8 cellular contexts compared by ENCODE assay signal in genomic region chr10:4652111-4653010, GRCh38.
A peak's percentile ranks its signal among the peaks of the same experiment; 100 is the strongest.
DNase-seq lines count a peak whose midpoint lies in the region; ATAC-seq, FAIRE-seq and TF ChIP-seq lines count a peak whose summit lies in the region.

No MANE protein-coding gene starts in this region.

- no peaks in the 10 kb centered on the region for H3K9me3 ChIP-seq in OCI-LY3 (ENCODE audit: insufficient read depth, low read length)
- no peaks in the 10 kb centered on the region for H3K9me3 ChIP-seq in hepatocyte (ENCODE audit: low read depth)
- no peaks in the 10 kb centered on the region for H3K9me3 ChIP-seq in thyroid gland

- no peak overlapping the region for H3K4me3 ChIP-seq in OCI-LY3 (ENCODE audit: low read length)
- no peak overlapping the region for H3K4me3 ChIP-seq in hepatocyte
- no peak overlapping the region for H3K4me3 ChIP-seq in thyroid gland (replicated peaks in 1 of 3)

- H3K9me2 ChIP-seq in hepatocyte (replicated peaks; ENCODE audit: insufficient read depth), result no peaks in the 10 kb centered on the region

- no peak for TF ChIP-seq POLR2A in GM12891 (IDR thresholded peaks at IDR 0.05; ENCODE audit: low read depth, low read length)
- no peak for TF ChIP-seq POLR2A in thyroid gland (IDR thresholded peaks at IDR 0.05)

- TF ChIP-seq CTCF in OCI-LY3 (IDR thresholded peaks at IDR 0.05; ENCODE audit: low read depth, low read length) (no peak), hepatocyte (IDR thresholded peaks at IDR 0.05; ENCODE audit: poor library complexity) (no peak), thyroid gland (IDR thresholded peaks at IDR 0.05) (no peak)

- H2AFZ ChIP-seq in OCI-LY3 (ENCODE audit: low read depth, low read length) (0 out of 2 replicates have a peak overlapping the region, but pooled peaks have one; percentile 32), hepatocyte (no peak overlapping the region)

- H3K27me3 ChIP-seq in OCI-LY3 (ENCODE audit: low read depth, low read length) (no peaks in the 10 kb centered on the region), hepatocyte (no peaks in the 10 kb centered on the region), thyroid gland (no peaks in the 10 kb centered on the region)

- intact Hi-C loops in thyroid gland (cut with DNase I), result loop anchor here (10.0 kb wide), 1 partner anchor 138 kb away; no protein-coding TSS in a partner anchor

- peak; percentile 57 for FAIRE-seq in GM12891 (lab: Jason Lieb, UNC)

- H3K4me1 ChIP-seq in OCI-LY3 (ENCODE audit: low read length) (peaks cover 38% of the 10 kb centered on the region), hepatocyte (ENCODE audit: insufficient read depth) (peaks cover 10% of the 10 kb centered on the region), thyroid gland (peaks cover 3 to 8% of the 10 kb centered on the region in 2 donors)

- peak overlapping the region; percentile 4; the same call in 1 of the 2 replicates for H3K9ac ChIP-seq in OCI-LY3 (ENCODE audit: low read length)

- H3K36me3 ChIP-seq in OCI-LY3 (replicated peaks; ENCODE audit: low read depth, low read length) (no peaks in the 10 kb centered on the region), hepatocyte (replicated peaks; ENCODE audit: insufficient read depth, low read depth) (no peaks in the 10 kb centered on the region), thyroid gland (no peaks in the 10 kb centered on the region)

- H3K4me2 ChIP-seq in OCI-LY3 (ENCODE audit: low read length) (peak overlapping the region; percentile 15), hepatocyte (peak overlapping the region; percentile 13)

- no peaks in the 10 kb centered on the region for H4K20me1 ChIP-seq in OCI-LY3 (ENCODE audit: insufficient read depth, low read length)
- no peaks in the 10 kb centered on the region for H4K20me1 ChIP-seq in hepatocyte (ENCODE audit: insufficient read depth, poor library complexity, severe bottlenecking)

- 68% methylated on average over 8 of the region's 8 CpGs for WGBS in hepatocyte (ENCODE audit: low lambda C conversion rate, missing lambda C conversion rate)
- WGBS in thyroid gland, 2 donors, result 82 to 88% methylated on average over 8 of the region's 8 CpGs

- peak; percentile 68 for ATAC-seq in GM21526 (IDR thresholded peaks at IDR 0.05; ENCODE audit: low FRiP score, unreplicated experiment)
- ATAC-seq in HG03039 (IDR thresholded peaks at IDR 0.05; ENCODE audit: unreplicated experiment), result no peak

- peak overlapping the region; percentile 74 for H3K27ac ChIP-seq in OCI-LY3 (ENCODE audit: low read length)
- H3K27ac ChIP-seq in hepatocyte, result no peak overlapping the region
- no peak overlapping the region for H3K27ac ChIP-seq in thyroid gland

- no peak for DNase-seq in GM12891 (ENCODE audit: insufficient read length, low spot score)
- no peak for DNase-seq in hepatocyte (ENCODE audit: low spot score)
- DNase-seq in thyroid gland, result no peak
- DNase-seq in NCI-H2107 (lab: John Stamatoyannopoulos, UW), result no peak
- DNase-seq in SK-N-DZ (ENCODE audit: low spot score), result no peak

- H3K79me2 ChIP-seq in OCI-LY3 (ENCODE audit: low read length) (no peaks in the 10 kb centered on the region), hepatocyte (no peaks in the 10 kb centered on the region)

TF ChIP-seq in GM12891, 5 proteins besides CTCF, POLR2A, EP300 and RAD21:
- TF ChIP-seq TAF1 (IDR thresholded peaks at IDR 0.05; ENCODE audit: low read depth, low read length) (no peak), POLR2AphosphoS5 (IDR thresholded peaks at IDR 0.05; ENCODE audit: low read depth, low read length) (no peak), SPI1 (IDR thresholded peaks at IDR 0.05; ENCODE audit: low read depth, low read length) (no peak), PAX5 (IDR thresholded peaks at IDR 0.05; ENCODE audit: insufficient read depth, low read length, severe bottlenecking) (no peak), POU2F2 (IDR thresholded peaks at IDR 0.05; ENCODE audit: low read depth, low read length) (no peak)
